24 cellular contexts compared by ENCODE assay signal in the genomic region with DNA sequence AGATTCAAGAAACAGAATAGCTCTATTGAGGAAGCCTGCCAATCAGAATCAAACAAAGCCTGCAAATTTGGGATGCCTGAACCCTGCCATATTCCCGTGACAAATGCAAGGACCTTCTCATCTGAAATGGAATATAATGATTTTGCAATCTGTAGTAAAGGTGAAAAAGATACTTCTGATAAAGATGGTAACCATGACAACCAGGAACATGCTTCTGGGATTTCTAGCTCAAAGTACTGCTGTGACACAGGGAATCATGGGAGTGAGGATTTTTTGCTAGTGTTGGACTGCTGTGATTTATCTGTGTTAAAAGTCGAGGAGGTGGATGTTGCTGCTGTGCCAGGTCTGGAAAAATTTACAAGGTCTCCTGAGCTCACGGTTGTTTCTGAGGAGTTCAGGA. TPM values are rescaled to one million over a fixed set of nuclear protein-coding genes. Genes with fewer than 3 reads are reported as not detected.
DNase-seq lines count a peak whose midpoint lies in the region; TF ChIP-seq lines count a peak whose summit lies in the region.
"Had no signal": no experiment of that assay in that cellular context is flagged by ENCODE, and none has a peak within 500 bp of the region (broad histone marks: within the 10 kb centered on the region; RNA-seq: fewer than 3 reads in every experiment).

No MANE protein-coding gene starts in this region.

- DNase-seq in NCI-H2227 (lab: John Stamatoyannopoulos, UW; ENCODE audit: unreplicated experiment), result peak; percentile 17
- no peak for DNase-seq in NCI-H2227 treated with DMSO at 0.1 percent for 48 hours (lab: John Stamatoyannopoulos, UW)
- DNase-seq in OCI-LY7 (ENCODE audit: low spot score), result no peak
- no peak for DNase-seq in NCI-H187 treated with DMSO at 0.1 percent for 48 hours (lab: John Stamatoyannopoulos, UW)
- no peak for DNase-seq in activated naive CD4-positive, alpha-beta T cell treated with anti-CD3 and anti-CD28 coated beads for 36 hours
- DNase-seq: DMS153, DND-41, GM23248, H9, HFFc6, NCI-H1092, NCI-H1417 treated with DMSO at 0.1 percent for 48 hours, NCI-H1694 treated with DMSO at 0.1 percent for 48 hours, NCI-H2081 treated with DMSO at 0.1 percent for 48 hours, NCI-H2171, NCI-H446, NCI-H774, Peyer's patch, SIG-M5 had no signal

- H2AFZ ChIP-seq in OCI-LY7 (ENCODE audit: low read length), result no peak overlapping the region
- H2AFZ ChIP-seq: GM23248 had no signal

- peak overlapping the region in 3 of 5 experiments; percentile 31 to 71 (median 34) for H3K4me3 Mint-ChIP-seq in brain
- no peak overlapping the region for H3K4me3 Mint-ChIP-seq in activated naive CD4-positive, alpha-beta T cell treated with anti-CD3 and anti-CD28 coated beads for 36 hours
- H3K4me3 Mint-ChIP-seq: H9, HFFc6, IgD-negative memory B cell had no signal

- H3K79me2 ChIP-seq in OCI-LY7 (ENCODE audit: insufficient read depth, low read depth, low read length), result no peaks in the 10 kb centered on the region

- no peaks in the 10 kb centered on the region for H4K20me1 ChIP-seq in OCI-LY7 (ENCODE audit: insufficient read depth, low read length)

- H3K27ac ChIP-seq in OCI-LY7 (ENCODE audit: low read depth, low read length, poor library complexity, severe bottlenecking) (no peak overlapping the region), temporal lobe (ENCODE audit: low read depth, low read length) (peak overlapping the region; percentile 37)
- H3K27ac ChIP-seq: 22Rv1, GM23248, Peyer's patch, SK-N-MC had no signal

- TSS peak; percentile 85 for BruUV-seq in OCI-LY7 (replicated peaks; lab: Mats Ljungman, UMichigan)

- no peaks in the 10 kb centered on the region for H3K9me3 Mint-ChIP-seq in brain
- no peaks in the 10 kb centered on the region for H3K9me3 Mint-ChIP-seq in activated naive CD4-positive, alpha-beta T cell treated with anti-CD3 and anti-CD28 coated beads for 36 hours
- H3K9me3 Mint-ChIP-seq: H9, HFFc6 had no signal

- H3K4me2 ChIP-seq in OCI-LY7 (ENCODE audit: low read length), result no peak overlapping the region

- no peaks in the 10 kb centered on the region for H3K9me2 ChIP-seq in OCI-LY7 (ENCODE audit: insufficient read depth, low read length)

- H3K4me1 Mint-ChIP-seq in brain, result peaks cover 58% of the 10 kb centered on the region
- peaks cover 4% of the 10 kb centered on the region for H3K4me1 Mint-ChIP-seq in activated naive CD4-positive, alpha-beta T cell treated with anti-CD3 and anti-CD28 coated beads for 36 hours (ENCODE audit: low read depth)

- peak overlapping the region; percentile 22 to 91 (median 30) for H3K27ac Mint-ChIP-seq in brain
- no peak overlapping the region for H3K27ac Mint-ChIP-seq in activated naive CD4-positive, alpha-beta T cell treated with anti-CD3 and anti-CD28 coated beads for 36 hours
- H3K27ac Mint-ChIP-seq: HFFc6 had no signal

- no peak for TF ChIP-seq CTCF in OCI-LY7 (conservative IDR thresholded peaks at IDR 0.05; ENCODE audit: low read length)
- no peak for TF ChIP-seq CTCF in brain (conservative IDR thresholded peaks at IDR 0.05)

- intact Hi-C loops in OCI-LY7 (cut with micrococcal nuclease; ENCODE audit: unreplicated experiment), result no loop called here
- intact Hi-C loops in activated naive CD4-positive, alpha-beta T cell treated with anti-CD3 and anti-CD28 coated beads for 36 hours (cut with micrococcal nuclease), result no loop called here

- no peaks in the 10 kb centered on the region for H3K9me3 ChIP-seq in OCI-LY7 (ENCODE audit: low read length)
- H3K9me3 ChIP-seq: Peyer's patch had no signal

- H3K27me3 Mint-ChIP-seq in brain, result no peaks in the 10 kb centered on the region
- no peaks in the 10 kb centered on the region for H3K27me3 Mint-ChIP-seq in activated naive CD4-positive, alpha-beta T cell treated with anti-CD3 and anti-CD28 coated beads for 36 hours (ENCODE audit: low read depth)
- H3K27me3 Mint-ChIP-seq: IgD-negative memory B cell had no signal

- no peak overlapping the region for H3K4me3 ChIP-seq in OCI-LY7 (ENCODE audit: low read depth, low read length, poor library complexity, severe bottlenecking)
- H3K4me3 ChIP-seq: GM23248, Peyer's patch, SK-N-MC had no signal

- H3K4me1 ChIP-seq in OCI-LY7 (ENCODE audit: insufficient read depth, low read length, poor library complexity, severe bottlenecking), result no peaks in the 10 kb centered on the region
- H3K4me1 ChIP-seq: Peyer's patch had no signal

- peaks cover 15% of the 10 kb centered on the region for H3K36me3 Mint-ChIP-seq in brain
- H3K36me3 Mint-ChIP-seq in activated naive CD4-positive, alpha-beta T cell treated with anti-CD3 and anti-CD28 coated beads for 36 hours (ENCODE audit: low read depth), result peaks cover 8% of the 10 kb centered on the region

- POLR2A ChIA-PET in OCI-LY7 (lab: Charles Lee), result interaction anchor here (0.6 kb wide), 1 partner anchor 9 kb away, joined by 3 read pairs; no protein-coding TSS in a partner anchor

- H3K36me3 ChIP-seq in OCI-LY7 (ENCODE audit: insufficient read depth, low read length), result peaks cover 7% of the 10 kb centered on the region; the same call in 1 of the 2 replicates

- CTCF ChIA-PET in OCI-LY7 (lab: Charles Lee; ENCODE audit: unreplicated experiment), result no interaction called here
- CTCF ChIA-PET in activated naive CD4-positive, alpha-beta T cell treated with anti-CD3 and anti-CD28 coated beads for 36 hours (lab: Charles Lee), result interaction anchor here (0.7 to 1.0 kb wide), 2 partner anchors 368 to 420 kb away, joined by 4 to 8 read pairs; no protein-coding TSS in a partner anchor

RNA-seq across cellular contexts. Expression of a gene that starts 33.4 kb away (rescaled TPM):
- 17.3 and 20.5 TPM in 2 replicates for total RNA-seq in OCI-LY7 (2014; rRNA removed; shearing (Covaris generic))
- total RNA-seq in OCI-LY7 (2022), result 20.6 and 24.3 TPM in 2 replicates
- 26.0 TPM for polyA plus RNA-seq in brain (ENCODE audit: insufficient read depth, low read depth, low replicate concordance)
- total RNA-seq in temporal lobe, result 14.3 TPM
- total RNA-seq in activated naive CD4-positive, alpha-beta T cell treated with anti-CD3 and anti-CD28 coated beads for 36 hours, result 1 to 10 TPM; 5.8 to 6.4 TPM
